ENCODE assay signal across 19 cellular contexts in the genomic region with DNA sequence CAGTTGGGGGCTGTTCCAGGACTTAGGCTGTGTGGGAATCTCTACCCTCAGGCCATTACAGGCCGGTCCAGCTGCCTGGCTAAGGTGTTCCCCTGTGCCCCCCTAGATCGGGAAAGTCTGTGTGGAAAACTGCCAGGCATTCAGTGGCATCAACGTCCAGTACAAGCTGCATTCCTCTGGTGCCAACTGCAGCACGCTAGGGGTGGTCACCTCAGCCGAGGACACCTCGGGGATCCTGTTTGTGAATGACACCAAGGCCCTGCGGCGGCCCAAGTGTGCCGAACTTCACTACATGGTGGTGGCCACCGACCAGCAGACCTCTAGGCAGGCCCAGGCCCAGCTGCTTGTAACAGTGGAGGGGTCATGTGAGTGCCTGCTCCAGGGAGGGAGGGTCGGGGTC. TPM values are rescaled to one million over a fixed set of nuclear protein-coding genes. Genes with fewer than 3 reads are reported as not detected.
A peak's percentile ranks its signal among the peaks of the same experiment; 100 is the strongest.
DNase-seq lines count a peak whose midpoint lies in the region; ATAC-seq and TF ChIP-seq lines count a peak whose summit lies in the region.
"Had no signal": no experiment of that assay in that cellular context is flagged by ENCODE, and none has a peak within 500 bp of the region (broad histone marks: within the 10 kb centered on the region; RNA-seq: fewer than 3 reads in every experiment).

No MANE protein-coding gene starts in this region.

- peaks cover 2% of the 10 kb centered on the region for H3K27me3 Mint-ChIP-seq in glutamatergic neuron (ENCODE audit: unreplicated experiment)

- H2BK15ac ChIP-seq in neuronal stem cell (ENCODE audit: low read length): no peak overlapping the region

- no peak overlapping the region for H3K4me2 ChIP-seq in neuronal stem cell (ENCODE audit: insufficient read depth, low read length, poor library complexity, severe bottlenecking)
- H3K4me2 ChIP-seq: KMS-11 had no signal

- DNase-seq in Right ventricle myocardium inferior (ENCODE audit: missing footprints): peak; percentile 66
- DNase-seq in Right ventricle myocardium superior: no peak
- peak; percentile 12 for DNase-seq in glutamatergic neuron
- no peak for DNase-seq in neuronal stem cell (ENCODE audit: low spot score)
- DNase-seq in vagina (ENCODE audit: extremely low spot score in 2 of 2): no peak
- DNase-seq: 8988T, COR-L47, DMS79, NCI-H1417, NCI-H1694 treated with DMSO at 0.1 percent for 48 hours, NCI-H2081 treated with DMSO at 0.1 percent for 48 hours, NCI-H2171 treated with DMSO at 0.1 percent for 48 hours, NCI-H526, Peyer's patch had no signal

- H3K36me3 ChIP-seq in neuronal stem cell (replicated peaks in 1 of 2; ENCODE audit: control insufficient read depth in 2 of 2, insufficient read depth in 2 of 2, low read length in 2 of 2) (no peaks in the 10 kb centered on the region), vagina (no peaks in the 10 kb centered on the region)
- H3K36me3 ChIP-seq: Peyer's patch, SJSA1 had no signal

- H3K4me1 Mint-ChIP-seq in glutamatergic neuron (ENCODE audit: low read depth, unreplicated experiment): no peaks in the 10 kb centered on the region

- peak overlapping the region; percentile 40 for H2AK5ac ChIP-seq in neuronal stem cell (ENCODE audit: low read depth, low read length)

- no peaks in the 10 kb centered on the region for H3K36me3 Mint-ChIP-seq in glutamatergic neuron (ENCODE audit: unreplicated experiment)

- peak overlapping the region; percentile 48 for H4K8ac ChIP-seq in neuronal stem cell (ENCODE audit: low read depth, low read length)

- no peak overlapping the region for H3K4me3 Mint-ChIP-seq in glutamatergic neuron (ENCODE audit: unreplicated experiment)

- TF ChIP-seq CTCF in glutamatergic neuron (IDR thresholded peaks at IDR 0.05; ENCODE audit: partially characterized antibody, unreplicated experiment) (no peak), vagina (IDR thresholded peaks at IDR 0.05) (no peak)

- no peak overlapping the region for H2BK12ac ChIP-seq in neuronal stem cell (ENCODE audit: low read length)

- TF ChIP-seq POLR2A in vagina (IDR thresholded peaks at IDR 0.05): no peak

- H3K27ac Mint-ChIP-seq in glutamatergic neuron (ENCODE audit: unreplicated experiment): no peak overlapping the region

- H3K9ac ChIP-seq in neuronal stem cell (ENCODE audit: low read depth, low read length, poor library complexity): peak overlapping the region; percentile 16
- H3K9ac ChIP-seq: KMS-11 had no signal

- H3K4ac ChIP-seq in neuronal stem cell (ENCODE audit: low read length): no peak overlapping the region

- H3K27ac ChIP-seq in neuronal stem cell (replicated peaks; ENCODE audit: low read length) (no peak overlapping the region), vagina (peak overlapping the region; percentile 86)
- H3K27ac ChIP-seq: KMS-11, Peyer's patch, SJSA1 had no signal

- no peak overlapping the region for H2BK120ac ChIP-seq in neuronal stem cell (ENCODE audit: low read depth, low read length)

- H3K18ac ChIP-seq in neuronal stem cell (ENCODE audit: low read length): peak overlapping the region; percentile 13

- H2BK5ac ChIP-seq in neuronal stem cell (ENCODE audit: low read length): no peak overlapping the region

- ATAC-seq in Right ventricle myocardium inferior: no peak
- no peak for ATAC-seq in Right ventricle myocardium superior (ENCODE audit: poor library complexity)
- ATAC-seq in GM18873 (IDR thresholded peaks at IDR 0.05; ENCODE audit: low FRiP score, unreplicated experiment): no peak
- no peak for ATAC-seq in HG03139 (IDR thresholded peaks at IDR 0.05; ENCODE audit: unreplicated experiment)
- ATAC-seq in HG03442 (IDR thresholded peaks at IDR 0.05; ENCODE audit: unreplicated experiment): no peak

- peak overlapping the region; percentile 47 for H3K14ac ChIP-seq in neuronal stem cell (ENCODE audit: low read length)

- H4K91ac ChIP-seq in neuronal stem cell (ENCODE audit: low read depth, low read length, poor library complexity): no peak overlapping the region

- peaks cover 0 to 15% (median 0%) of the 10 kb centered on the region in 3 experiments for H3K27me3 ChIP-seq in neuronal stem cell (ENCODE audit: control insufficient read depth in 3 of 3, insufficient read depth in 3 of 3, low read depth in 1 of 3, low read length in 3 of 3)
- H3K27me3 ChIP-seq in vagina: no peaks in the 10 kb centered on the region
- H3K27me3 ChIP-seq: Peyer's patch had no signal

- intact Hi-C loops in Right ventricle myocardium inferior (cut with DNase I): no loop called here
- intact Hi-C loops in Right ventricle myocardium superior (cut with DNase I): no loop called here
- intact Hi-C loops in vagina (cut with DNase I): no loop called here

- H2AFZ ChIP-seq in neuronal stem cell (ENCODE audit: low read length): peak overlapping the region; percentile 9

- H3K9me3 Mint-ChIP-seq in glutamatergic neuron (ENCODE audit: unreplicated experiment): peaks cover 3% of the 10 kb centered on the region

- H3K23ac ChIP-seq in neuronal stem cell (ENCODE audit: low read depth, low read length, poor library complexity): no peak overlapping the region

- peak overlapping the region in 1 of 2 donors; percentile 28 for H3K4me3 ChIP-seq in neuronal stem cell (ENCODE audit: low read length in 2 of 2)
- no peak overlapping the region for H3K4me3 ChIP-seq in vagina
- H3K4me3 ChIP-seq: Peyer's patch, SJSA1 had no signal

- H3K9me3 ChIP-seq in neuronal stem cell (replicated peaks in 1 of 2; ENCODE audit: control insufficient read depth in 2 of 2, insufficient read depth in 1 of 2, low read depth in 1 of 2, low read length in 2 of 2): no peaks in the 10 kb centered on the region
- H3K9me3 ChIP-seq in vagina: no peaks in the 10 kb centered on the region
- H3K9me3 ChIP-seq: Peyer's patch, SJSA1 had no signal

- H3K4me1 ChIP-seq in neuronal stem cell (ENCODE audit: control insufficient read depth in 2 of 2, insufficient read depth in 1 of 2, low read depth in 1 of 2, low read length in 2 of 2): no peaks in the 10 kb centered on the region
- H3K4me1 ChIP-seq in vagina: peaks cover 24% of the 10 kb centered on the region
- H3K4me1 ChIP-seq: Peyer's patch, SJSA1 had no signal

- H3K79me1 ChIP-seq in neuronal stem cell (ENCODE audit: low read depth, low read length): no peaks in the 10 kb centered on the region

- WGBS in neuronal stem cell (ENCODE audit: extremely low coverage in 2 of 2, insufficient read length in 2 of 2, insufficient replicate concordance in 1 of 2), 2 donors: no CpG with 5 or more reads among the region's 11 CpGs

RNA-seq across cellular contexts. Expression of a gene that starts 27.1 kb away (rescaled TPM):
- 8.1 TPM for total RNA-seq in Right ventricle myocardium inferior
- total RNA-seq in Right ventricle myocardium superior: 6.6 TPM
- 28.3 TPM for total RNA-seq in glutamatergic neuron (ENCODE audit: unreplicated experiment)
- polyA plus RNA-seq in neuronal stem cell (2013, experiment 1 of 2): 6.7 TPM
- polyA plus RNA-seq in neuronal stem cell (2013, experiment 2 of 2): 7.4 TPM
- 21.9 TPM for total RNA-seq in vagina

RNA-seq across cellular contexts. Expression of a gene that starts 34.2 kb away (rescaled TPM):
- total RNA-seq in Right ventricle myocardium inferior: 7.7 TPM
- total RNA-seq in Right ventricle myocardium superior: 6.6 TPM
- 34.7 TPM for total RNA-seq in glutamatergic neuron (ENCODE audit: unreplicated experiment)
- 2.3 TPM for polyA plus RNA-seq in neuronal stem cell (2013, experiment 1 of 2)
- 2.2 TPM for polyA plus RNA-seq in neuronal stem cell (2013, experiment 2 of 2)
- 7.9 TPM for total RNA-seq in vagina
- total RNA-seq: SJSA1 had no signal

Comparison
In these comparisons a context has a peak if more than half of its experiments do, and no peak if none do; other contexts are left out.
1. DNase-seq: peak in Right ventricle myocardium inferior (single experiment) and glutamatergic neuron (single experiment); none in Right ventricle myocardium superior (single experiment), neuronal stem cell (single experiment) and vagina (0 of 2).